Comparison of ENCODE assay signal across 1 cellular context in the genomic region with DNA sequence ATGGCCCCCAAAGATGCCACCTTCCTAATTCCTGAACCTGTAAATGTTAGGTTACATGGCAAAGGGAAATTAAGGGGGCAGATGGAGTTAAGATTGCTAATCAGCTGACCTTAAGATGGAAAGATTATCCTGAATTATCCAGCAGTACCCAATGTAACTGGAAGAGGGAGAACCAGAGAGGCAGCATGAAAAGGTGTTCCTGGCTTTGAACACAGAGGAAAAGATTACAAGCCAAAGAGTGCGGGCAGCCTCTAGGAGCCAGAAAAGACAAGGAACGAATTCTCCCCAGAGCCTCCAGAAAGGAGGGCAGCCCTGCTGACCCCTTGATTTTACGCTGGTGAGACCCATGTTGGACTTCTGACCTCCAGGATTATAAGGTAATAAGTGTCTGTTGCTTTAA.
TF ChIP-seq lines count a peak whose summit lies in the region.

No MANE protein-coding gene starts in this region.

TF ChIP-seq in IMR-90, 13 proteins besides CTCF, POLR2A, EP300 and RAD21:
- TF ChIP-seq CEBPB (IDR thresholded peaks at IDR 0.05; ENCODE audit: low read depth, low read length): no peak
- no peak for TF ChIP-seq FOS (IDR thresholded peaks at IDR 0.05; ENCODE audit: low read depth, low read length)
- no peak for TF ChIP-seq SMC3 (IDR thresholded peaks at IDR 0.05; ENCODE audit: low read depth, low read length)
- TF ChIP-seq MXI1 (IDR thresholded peaks at IDR 0.05; ENCODE audit: borderline replicate concordance, low read depth, low read length): no peak
- TF ChIP-seq NFE2L2 (IDR thresholded peaks at IDR 0.05; ENCODE audit: low read depth, low read length): no peak
- no peak for TF ChIP-seq MAZ (IDR thresholded peaks at IDR 0.05; ENCODE audit: borderline replicate concordance, low read depth, low read length)
- TF ChIP-seq USF2 (IDR thresholded peaks at IDR 0.05; ENCODE audit: low read depth, low read length): no peak
- no peak for TF ChIP-seq BHLHE40 (IDR thresholded peaks at IDR 0.05; ENCODE audit: low read depth, low read length)
- no peak for TF ChIP-seq RFX5 (IDR thresholded peaks at IDR 0.05; ENCODE audit: low read depth, low read length)
- TF ChIP-seq CHD1 (IDR thresholded peaks at IDR 0.05; ENCODE audit: low read depth, low read length): no peak
- no peak for TF ChIP-seq RCOR1 (IDR thresholded peaks at IDR 0.05; ENCODE audit: insufficient replicate concordance, low read length)
- no peak for TF ChIP-seq MAFK (IDR thresholded peaks at IDR 0.05; ENCODE audit: low read depth, low read length)
- TF ChIP-seq, protein P1, sequence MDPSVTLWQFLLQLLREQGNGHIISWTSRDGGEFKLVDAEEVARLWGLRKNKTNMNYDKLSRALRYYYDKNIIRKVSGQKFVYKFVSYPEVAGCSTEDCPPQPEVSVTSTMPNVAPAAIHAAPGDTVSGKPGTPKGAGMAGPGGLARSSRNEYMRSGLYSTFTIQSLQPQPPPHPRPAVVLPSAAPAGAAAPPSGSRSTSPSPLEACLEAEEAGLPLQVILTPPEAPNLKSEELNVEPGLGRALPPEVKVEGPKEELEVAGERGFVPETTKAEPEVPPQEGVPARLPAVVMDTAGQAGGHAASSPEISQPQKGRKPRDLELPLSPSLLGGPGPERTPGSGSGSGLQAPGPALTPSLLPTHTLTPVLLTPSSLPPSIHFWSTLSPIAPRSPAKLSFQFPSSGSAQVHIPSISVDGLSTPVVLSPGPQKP (IDR thresholded peaks at IDR 0.05; ENCODE audit: borderline replicate concordance, low read depth, low read length): no peak
TF ChIP-seq in IMR-90: peak in this region for 0.
